Comparison of ENCODE assay signal across 40 cellular contexts in genomic region chr12:16310934-16311333, GRCh38. TPM values are rescaled to one million over a fixed set of nuclear protein-coding genes. Genes with fewer than 3 reads are reported as not detected.
"Had no signal": no experiment of that assay in that cellular context is flagged by ENCODE, and none has a peak within 500 bp of the region (broad histone marks: within the 10 kb centered on the region; RNA-seq: fewer than 3 reads in every experiment).

No MANE protein-coding gene starts in this region.

- H3K27ac ChIP-seq: adrenal gland, ascending aorta, body of pancreas, brain microvascular endothelial cell, breast epithelium, cardiac muscle cell had no signal

- H3K36me3 ChIP-seq: adrenal gland, ascending aorta, brain microvascular endothelial cell, breast epithelium, cardiac muscle cell had no signal

- H3K4me3 ChIP-seq: adrenal gland, ascending aorta, body of pancreas, breast epithelium, cardiac muscle cell had no signal

- FAIRE-seq: astrocyte, bronchial epithelial cell had no signal

- DNase-seq: activated effector memory CD4-positive, alpha-beta T cell treated with anti-CD3 and anti-CD28 coated beads, Interleukin-2, amount 50 U/mL, for 16 hours; activated effector memory CD4-positive, alpha-beta T cell treated with Interleukin-2 at 50 U/mL for 16 hours; activated gamma-delta T cell; activated gamma-delta T cell treated with Interleukin-2 at 50 U/mL for 16 hours; activated naive CD4-positive, alpha-beta T cell; activated naive CD4-positive, alpha-beta T cell treated with anti-CD3 and anti-CD28 coated beads for 36 hours; activated naive CD4-positive, alpha-beta T cell treated with anti-CD3 and anti-CD28 coated beads, Interleukin-2, amount 10 ng/mL, durations not matched to agents 7 days and 5 days; activated naive CD4-positive, alpha-beta T cell treated with anti-CD3 and anti-CD28 coated beads, Interleukin-2, amount 50 U/mL, for 16 hours; activated naive CD4-positive, alpha-beta T cell treated with Interleukin-2 at 50 U/mL for 16 hours; activated naive CD8-positive, alpha-beta T cell treated with anti-CD3 and anti-CD28 coated beads for 36 hours; activated naive CD8-positive, alpha-beta T cell treated with anti-CD3 and anti-CD28 coated beads, Interleukin-2, amount 10 ng/mL, durations not matched to agents 7 days and 5 days; activated naive CD8-positive, alpha-beta T cell treated with anti-CD3 and anti-CD28 coated beads, Interleukin-2, amount 50 U/mL, for 24 hours; activated T-cell treated with anti-CD3 and anti-CD28 coated beads, Interleukin-2, amount 50 U/mL, for 1 hour; activated T-cell treated with anti-CD3 and anti-CD28 coated beads, Interleukin-2, amount 50 U/mL, for 24 hours; activated T-cell treated with anti-CD3 and anti-CD28 coated beads, Interleukin-2, amount 50 U/mL, for 4 hours; activated T-cell treated with anti-CD3 and anti-CD28 coated beads, Interleukin-2, amount 50 U/mL, for 48 hours; activated T-cell treated with anti-CD3 and anti-CD28 coated beads, Interleukin-2, amount 50 U/mL, for 72 hours; adrenal gland; amniotic stem cell; amygdala; anterior cingulate cortex; aorta; body of pancreas; brain microvascular endothelial cell; caudate nucleus; central memory CD4-positive, alpha-beta T cell; cerebellar nuclear complex had no signal

- H3K27me3 ChIP-seq: adrenal gland, ascending aorta, body of pancreas, brain microvascular endothelial cell, breast epithelium, cardiac muscle cell had no signal

- H3K4me1 ChIP-seq: adrenal gland, ascending aorta, body of pancreas, breast epithelium had no signal

- H3K9me3 ChIP-seq: adrenal gland, body of pancreas, breast epithelium had no signal

- ATAC-seq: activated naive CD4-positive, alpha-beta T cell treated with anti-CD3 and anti-CD28 coated beads, Interleukin-2, amount 50 U/mL, for 72 hours; activated naive CD8-positive, alpha-beta T cell treated with anti-CD3 and anti-CD28 coated beads, Interleukin-2, amount 50 U/mL, for 24 hours; activated T-cell treated with anti-CD3 and anti-CD28 coated beads, Interleukin-2, amount 50 U/mL, for 4 hours; activated T-cell treated with anti-CD3 and anti-CD28 coated beads, Interleukin-2, amount 50 U/mL, for 72 hours; activated T-helper 17 cell treated with anti-CD3 and anti-CD28 coated beads, Interleukin-2, amount 50 U/mL, for 72 hours; body of pancreas had no signal

RNA-seq across cellular contexts. Expression of gene SLC15A5, which starts 33.4 kb away (rescaled TPM):
- total RNA-seq: activated naive CD4-positive, alpha-beta T cell treated with anti-CD3 and anti-CD28 coated beads for 36 hours; activated naive CD4-positive, alpha-beta T cell treated with anti-CD3 and anti-CD28 coated beads, Interleukin-2, amount 50 U/mL, for 72 hours; activated naive CD8-positive, alpha-beta T cell treated with anti-CD3 and anti-CD28 coated beads for 36 hours; activated naive CD8-positive, alpha-beta T cell treated with anti-CD3 and anti-CD28 coated beads, Interleukin-2, amount 10 ng/mL, durations not matched to agents 7 days and 5 days; activated T-cell treated with anti-CD3 and anti-CD28 coated beads, Interleukin-2, amount 50 U/mL, for 4 hours; activated T-cell treated with anti-CD3 and anti-CD28 coated beads, Interleukin-2, amount 50 U/mL, for 72 hours; activated T-helper 1 cell treated with anti-CD3 and anti-CD28 coated beads, Interleukin-12 subunit alpha, Interleukin-12 subunit beta, Interleukin-2, Interleukin-4 antibody, amounts not matched to agents 30 ng/mL and 10 ng/mL and 1 ng/mL, durations not matched to agents 14 hours and 24 hours and 36 hours; activated T-helper 17 cell treated with anti-CD3 and anti-CD28 coated beads, Interleukin-2, amount 50 U/mL, for 72 hours; activated T-helper 2 cell treated with anti-CD3 and anti-CD28 coated beads, Interferon-gamma antibody, Interleukin-2, Interleukin-4, amounts not matched to agents 10 μg/mL and 5 μg/mL and 100 μg/mL, durations not matched to agents 14 hours and 24 hours and 36 hours; adrenal gland; aorta; ascending aorta; astrocyte; body of pancreas; breast epithelium; bronchial epithelial cell; cardiac muscle cell; cardiac septum; cerebellum; chondrocyte had no signal
- polyA plus RNA-seq: adipose tissue, adrenal gland, aorta, cardiac muscle cell had no signal

RNA-seq across cellular contexts. Expression of gene MGST1, which starts 36.5 kb away (rescaled TPM):
- total RNA-seq: activated naive CD4-positive, alpha-beta T cell treated with anti-CD3 and anti-CD28 coated beads for 36 hours; activated naive CD4-positive, alpha-beta T cell treated with anti-CD3 and anti-CD28 coated beads, Interleukin-2, amount 50 U/mL, for 72 hours; activated naive CD8-positive, alpha-beta T cell treated with anti-CD3 and anti-CD28 coated beads for 36 hours; activated T-cell treated with anti-CD3 and anti-CD28 coated beads, Interleukin-2, amount 50 U/mL, for 72 hours; activated T-helper 17 cell treated with anti-CD3 and anti-CD28 coated beads, Interleukin-2, amount 50 U/mL, for 72 hours had no signal
